Comparison of ENCODE assay signal across 9 cellular contexts in the genomic region with DNA sequence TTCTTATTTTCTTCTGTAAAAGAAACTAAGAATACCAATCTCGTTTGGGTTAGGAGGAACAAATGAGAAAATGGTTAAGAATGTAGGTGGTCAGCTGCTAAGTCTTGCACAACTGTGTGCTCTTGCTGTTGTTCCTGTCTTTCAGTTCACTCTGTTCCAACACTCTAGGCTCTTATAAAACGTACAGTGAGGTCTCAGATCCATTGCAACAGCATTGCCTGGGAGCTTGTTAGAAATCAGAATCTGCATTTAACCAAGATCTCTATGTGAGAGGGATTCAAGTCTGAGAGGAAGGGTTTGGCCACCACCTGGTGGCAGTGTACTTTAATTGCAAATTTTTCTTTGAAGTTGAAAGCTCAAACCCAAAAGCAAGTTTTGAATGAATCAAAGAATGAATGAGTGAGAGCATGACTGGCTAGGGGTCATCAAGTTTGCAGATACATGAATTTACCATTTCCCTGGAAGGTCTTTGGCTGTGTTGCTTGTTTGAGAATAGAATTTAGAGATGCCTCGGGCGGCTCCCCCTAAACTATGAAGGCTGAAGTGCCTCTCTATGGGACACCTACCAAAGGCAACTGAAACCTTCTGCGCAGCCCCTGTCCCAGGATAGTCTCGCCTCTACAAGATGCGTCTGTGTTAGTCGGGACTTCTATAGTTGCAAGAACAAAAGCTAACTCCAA. TPM values are rescaled to one million over a fixed set of nuclear protein-coding genes. Genes with fewer than 3 reads are reported as not detected.
A peak's percentile ranks its signal among the peaks of the same experiment; 100 is the strongest.
DNase-seq lines count a peak whose midpoint lies in the region; ATAC-seq and TF ChIP-seq lines count a peak whose summit lies in the region.
"Had no signal": no experiment of that assay in that cellular context is flagged by ENCODE, and none has a peak within 500 bp of the region (broad histone marks: within the 10 kb centered on the region; RNA-seq: fewer than 3 reads in every experiment).

No MANE protein-coding gene starts in this region.

- H3K27me3 Mint-ChIP-seq in activated T-cell treated with anti-CD3 and anti-CD28 coated beads, Interleukin-2, amount 50 U/mL, for 24 hours: peaks cover 38% of the 10 kb centered on the region

- H3K9me3 Mint-ChIP-seq in activated T-cell treated with anti-CD3 and anti-CD28 coated beads, Interleukin-2, amount 50 U/mL, for 24 hours: no peaks in the 10 kb centered on the region
- H3K9me3 Mint-ChIP-seq: effector memory CD8-positive, alpha-beta T cell had no signal

- 78 to 79% methylated on average over 4 to 7 of the region's 8 CpGs for WGBS in mesodermal cell (ENCODE audit: insufficient coverage in 2 of 2), 2 experiments

- H3K36me3 Mint-ChIP-seq in activated T-cell treated with anti-CD3 and anti-CD28 coated beads, Interleukin-2, amount 50 U/mL, for 24 hours (ENCODE audit: low read depth): no peaks in the 10 kb centered on the region

- H3K27ac Mint-ChIP-seq in activated T-cell treated with anti-CD3 and anti-CD28 coated beads, Interleukin-2, amount 50 U/mL, for 24 hours: no peak overlapping the region
- H3K27ac Mint-ChIP-seq: effector memory CD8-positive, alpha-beta T cell had no signal

- DNase-seq in activated T-cell treated with anti-CD3 and anti-CD28 coated beads for 24 hours (ENCODE audit: low read depth) (peak; percentile 16), NCI-H1105 (lab: John Stamatoyannopoulos, UW) (peak; percentile 43), WERI-Rb-1 (peak; percentile 53), epithelial cell of prostate (ENCODE audit: low read depth, low spot score) (peak; percentile 41), vagina (ENCODE audit: extremely low spot score in 2 of 2) (no peak)
- DNase-seq in activated T-cell treated with anti-CD3 and anti-CD28 coated beads, Interleukin-2, amount 50 U/mL, for 24 hours: no peak

- H3K4me3 ChIP-seq in WERI-Rb-1 (ENCODE audit: low read depth, low read length) (no peak overlapping the region), mesodermal cell (ENCODE audit: extremely low read depth, insufficient read depth, low read length, poor library complexity, severe bottlenecking) (no peak overlapping the region), vagina (peak overlapping the region in 1 of 2 donors; percentile 13)

- no peak overlapping the region for H3K4me3 Mint-ChIP-seq in activated T-cell treated with anti-CD3 and anti-CD28 coated beads, Interleukin-2, amount 50 U/mL, for 24 hours
- H3K4me3 Mint-ChIP-seq: effector memory CD8-positive, alpha-beta T cell had no signal

- peaks cover 5% of the 10 kb centered on the region for H3K4me1 Mint-ChIP-seq in activated T-cell treated with anti-CD3 and anti-CD28 coated beads, Interleukin-2, amount 50 U/mL, for 24 hours (ENCODE audit: low read depth)

- TF ChIP-seq POLR2A in vagina (IDR thresholded peaks at IDR 0.05): no peak

- ATAC-seq in HG02885 (IDR thresholded peaks at IDR 0.05; ENCODE audit: poor library complexity, unreplicated experiment): no peak
- ATAC-seq: effector memory CD8-positive, alpha-beta T cell had no signal

- H3K4me1 ChIP-seq in mesodermal cell (ENCODE audit: control insufficient read depth, insufficient read depth, low read length, poor library complexity, severe bottlenecking) (peaks cover 5% of the 10 kb centered on the region), vagina (peaks cover 25% of the 10 kb centered on the region)

- H3K27me3 ChIP-seq in WERI-Rb-1 (ENCODE audit: insufficient read depth, low read depth, severe bottlenecking): no peaks in the 10 kb centered on the region
- no peaks in the 10 kb centered on the region for H3K27me3 ChIP-seq in vagina

- intact Hi-C loops in vagina (cut with DNase I): no loop called here

- no peak overlapping the region for H3K27ac ChIP-seq in WERI-Rb-1
- H3K27ac ChIP-seq in epithelial cell of prostate: peak overlapping the region; percentile 76
- H3K27ac ChIP-seq in mesodermal cell (ENCODE audit: low read depth, low read length, severe bottlenecking): peak overlapping the region; percentile 89
- H3K27ac ChIP-seq in vagina: no peak overlapping the region

- TF ChIP-seq CTCF in WERI-Rb-1 (IDR thresholded peaks at IDR 0.05; ENCODE audit: low read depth, low read length) (peak; percentile 67), vagina (IDR thresholded peaks at IDR 0.05) (peak in 2 of 3 experiments; percentile 38 to 43)

- no peaks in the 10 kb centered on the region for H3K9me3 ChIP-seq in WERI-Rb-1 (ENCODE audit: severe bottlenecking)
- peaks cover 8% of the 10 kb centered on the region for H3K9me3 ChIP-seq in mesodermal cell (ENCODE audit: control insufficient read depth, low read length)
- H3K9me3 ChIP-seq in vagina: no peaks in the 10 kb centered on the region

- H3K36me3 ChIP-seq in WERI-Rb-1: no peaks in the 10 kb centered on the region
- no peaks in the 10 kb centered on the region for H3K36me3 ChIP-seq in mesodermal cell (ENCODE audit: control insufficient read depth, insufficient read depth, low read length)
- H3K36me3 ChIP-seq in vagina: no peaks in the 10 kb centered on the region

RNA-seq across cellular contexts. Expression of a gene that starts 2.5 kb away (rescaled TPM):
- polyA plus RNA-seq in mesodermal cell (2013, experiment 1 of 2): not detected
- not detected for polyA plus RNA-seq in mesodermal cell (2013, experiment 2 of 2)
- 28.7 TPM for total RNA-seq in vagina

RNA-seq across cellular contexts. Expression of a gene that starts 39.0 kb away (rescaled TPM):
- polyA plus RNA-seq in mesodermal cell (2013, experiment 1 of 2): 0.70 TPM
- polyA plus RNA-seq in mesodermal cell (2013, experiment 2 of 2): 0.56 TPM
- total RNA-seq in vagina: not detected

RNA-seq across cellular contexts. Expression of a gene that starts 46.1 kb away (rescaled TPM):
- polyA plus RNA-seq in mesodermal cell (2013, experiment 1 of 2): not detected
- not detected for polyA plus RNA-seq in mesodermal cell (2013, experiment 2 of 2)
- total RNA-seq in vagina: 15.0 TPM

Comparison
In these comparisons a context has a peak if more than half of its experiments do, and no peak if none do; other contexts are left out.
1. DNase-seq: peak in activated T-cell treated with anti-CD3 and anti-CD28 coated beads for 24 hours (single experiment), NCI-H1105 (single experiment), WERI-Rb-1 (single experiment) and epithelial cell of prostate (single experiment); none in activated T-cell treated with anti-CD3 and anti-CD28 coated beads, Interleukin-2, amount 50 U/mL, for 24 hours (single experiment) and vagina (0 of 2).
2. H3K27ac ChIP-seq: peak in epithelial cell of prostate (single experiment) and mesodermal cell (single experiment); none in WERI-Rb-1 (single experiment) and vagina (single experiment).